Comparison of ENCODE assay signal across 3 cellular contexts in the genomic region with DNA sequence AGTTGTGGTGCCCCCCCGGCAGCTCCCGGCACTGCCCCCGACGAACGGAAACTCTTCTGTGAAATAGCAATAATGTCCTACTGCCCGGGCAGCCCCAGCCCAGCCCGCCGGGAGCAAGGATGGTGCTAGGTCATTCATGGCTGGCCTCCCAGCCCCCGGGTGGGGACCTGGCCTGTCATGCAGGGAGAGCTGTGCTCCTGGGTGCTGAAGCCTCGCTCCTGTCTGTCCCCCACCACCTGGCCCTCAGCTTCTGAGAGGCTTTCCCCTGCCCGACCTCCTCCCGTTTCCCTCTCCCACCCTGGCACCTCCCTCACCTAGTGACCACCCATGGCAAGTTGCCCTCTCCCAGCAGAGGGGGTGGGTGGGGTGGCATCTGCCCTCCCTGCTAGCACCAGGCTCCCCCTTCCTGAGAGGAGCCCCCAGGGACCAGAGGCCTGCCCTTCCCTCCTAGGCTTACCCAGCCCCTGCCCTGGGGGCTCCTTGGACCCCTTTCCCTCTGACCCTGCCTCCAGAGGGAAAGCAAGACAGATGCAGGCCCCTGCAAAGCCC.
TF ChIP-seq lines count a peak whose summit lies in the region.

No MANE protein-coding gene starts in this region.

TF ChIP-seq in A549, 52 proteins besides CTCF, POLR2A, EP300 and RAD21:
- TF ChIP-seq HOXA7 (CRISPR knock-in tag; IDR thresholded peaks at IDR 0.05) = no peak
- 0 out of 2 replicates have a peak, but pooled peaks have one; percentile 44 for TF ChIP-seq POLR2AphosphoS2 (conservative IDR thresholded peaks at IDR 0.05; ENCODE audit: low read length)
- TF ChIP-seq EHF (CRISPR knock-in tag; IDR thresholded peaks at IDR 0.05) = no peak
- TF ChIP-seq MYC (IDR thresholded peaks at IDR 0.05; ENCODE audit: borderline replicate concordance, low read length) = no peak

TF ChIP-seq in endothelial cell of umbilical vein, 7 proteins besides CTCF, POLR2A, EP300 and RAD21:
- no peak for TF ChIP-seq EZH2 (IDR thresholded peaks at IDR 0.05; ENCODE audit: borderline replicate concordance, low read depth, low read length, severe bottlenecking)
- no peak for TF ChIP-seq FOS (IDR thresholded peaks at IDR 0.05; ENCODE audit: borderline replicate concordance, insufficient read depth, low read length)
- TF ChIP-seq, protein P1, sequence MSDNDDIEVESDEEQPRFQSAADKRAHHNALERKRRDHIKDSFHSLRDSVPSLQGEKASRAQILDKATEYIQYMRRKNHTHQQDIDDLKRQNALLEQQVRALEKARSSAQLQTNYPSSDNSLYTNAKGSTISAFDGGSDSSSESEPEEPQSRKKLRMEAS (IDR thresholded peaks at IDR 0.05; ENCODE audit: insufficient read depth, insufficient read length) = no peak
- no peak for TF ChIP-seq GATA2 (IDR thresholded peaks at IDR 0.05; ENCODE audit: insufficient read depth, insufficient read length, low read depth, low read length)
- TF ChIP-seq JUN (IDR thresholded peaks at IDR 0.05; ENCODE audit: borderline replicate concordance, insufficient read depth, insufficient read length, low read depth) = no peak

TF ChIP-seq in GM12891, 5 proteins besides CTCF, POLR2A, EP300 and RAD21:
- TF ChIP-seq POU2F2 (IDR thresholded peaks at IDR 0.05; ENCODE audit: low read depth, low read length) (no peak), SPI1 (IDR thresholded peaks at IDR 0.05; ENCODE audit: low read depth, low read length) (no peak), TAF1 (IDR thresholded peaks at IDR 0.05; ENCODE audit: low read depth, low read length) (no peak), PAX5 (IDR thresholded peaks at IDR 0.05; ENCODE audit: insufficient read depth, low read length, severe bottlenecking) (no peak), POLR2AphosphoS5 (IDR thresholded peaks at IDR 0.05; ENCODE audit: low read depth, low read length) (no peak)
TF ChIP-seq in GM12891: peak in this region for 0.
